10 cellular contexts compared by ENCODE assay signal in genomic region chr15:55744026-55744655, GRCh38. TPM values are rescaled to one million over a fixed set of nuclear protein-coding genes. Genes with fewer than 3 reads are reported as not detected.
DNase-seq lines count a peak whose midpoint lies in the region; ATAC-seq and TF ChIP-seq lines count a peak whose summit lies in the region.
"Had no signal": no experiment of that assay in that cellular context is flagged by ENCODE, and none has a peak within 500 bp of the region (broad histone marks: within the 10 kb centered on the region; RNA-seq: fewer than 3 reads in every experiment).

No MANE protein-coding gene starts in this region.

- WGBS in heart right ventricle, 2 donors: 65 to 68% methylated on average over 16 of the region's 16 CpGs
- 50 to 77% methylated on average over 6 to 13 of the region's 16 CpGs for WGBS in mesodermal cell (ENCODE audit: insufficient coverage in 2 of 2), 2 experiments
- WGBS in adrenal gland, 4 donors: 72 to 86% (median 81%) methylated on average over 16 of the region's 16 CpGs

- CTCF ChIA-PET in activated CD8-positive, alpha-beta T cell treated with anti-CD3 and anti-CD28 coated beads for 36 hours (lab: Charles Lee): interaction anchor here (0.6 to 3.2 kb wide), 3 partner anchors 16 to 68 kb away, joined by 3 to 11 read pairs (median 4); no protein-coding TSS in a partner anchor

- no peak for TF ChIP-seq CTCF in heart right ventricle (IDR thresholded peaks at IDR 0.05)
- no peak for TF ChIP-seq CTCF in upper lobe of right lung (IDR thresholded peaks at IDR 0.05)
- no peak for TF ChIP-seq CTCF in adrenal gland (IDR thresholded peaks at IDR 0.05)
- TF ChIP-seq CTCF in activated CD8-positive, alpha-beta T cell treated with anti-CD3 and anti-CD28 coated beads for 36 hours (IDR thresholded peaks at IDR 0.05): no peak

- DNase-seq in heart right ventricle: no peak
- no peak for DNase-seq in Right ventricle myocardium superior
- DNase-seq in adipocyte (ENCODE audit: low read depth): no peak
- no peak for DNase-seq in upper lobe of right lung
- no peak for DNase-seq in adrenal gland
- no peak for DNase-seq in head of caudate nucleus
- no peak for DNase-seq in activated CD8-positive, alpha-beta T cell treated with anti-CD3 and anti-CD28 coated beads for 36 hours
- DNase-seq: NCI-H1436, transverse colon had no signal

- peaks cover 32% of the 10 kb centered on the region for H3K27me3 Mint-ChIP-seq in activated CD8-positive, alpha-beta T cell treated with anti-CD3 and anti-CD28 coated beads for 36 hours

- POLR2A ChIA-PET in activated CD8-positive, alpha-beta T cell treated with anti-CD3 and anti-CD28 coated beads for 36 hours (lab: Charles Lee): no interaction called here

- ATAC-seq in heart right ventricle (no peak), Right ventricle myocardium superior (ENCODE audit: poor library complexity) (no peak), upper lobe of right lung (no peak)
- no peak for ATAC-seq in activated CD8-positive, alpha-beta T cell treated with anti-CD3 and anti-CD28 coated beads for 36 hours

- no peak for TF ChIP-seq POLR2A in adrenal gland (IDR thresholded peaks at IDR 0.05)

- H3K4me1 ChIP-seq in heart right ventricle: peaks cover 0 to 28% (median 14%) of the 10 kb centered on the region in 9 donors
- H3K4me1 ChIP-seq in adipocyte (ENCODE audit: control insufficient read depth, insufficient read depth, low read length): peaks cover 8% of the 10 kb centered on the region
- H3K4me1 ChIP-seq in mesodermal cell (ENCODE audit: control insufficient read depth, insufficient read depth, low read length, poor library complexity, severe bottlenecking): peaks cover 9% of the 10 kb centered on the region
- H3K4me1 ChIP-seq in upper lobe of right lung: peaks cover 4% of the 10 kb centered on the region
- peaks cover 0 to 7% of the 10 kb centered on the region in 2 donors for H3K4me1 ChIP-seq in adrenal gland (replicated peaks in 1 of 2)

- no peak overlapping the region for H3K9ac ChIP-seq in adipocyte (ENCODE audit: low read length)

- no peak overlapping the region for H3K4me3 Mint-ChIP-seq in activated CD8-positive, alpha-beta T cell treated with anti-CD3 and anti-CD28 coated beads for 36 hours

- intact Hi-C loops in heart right ventricle (cut with DNase I): loop anchor here in 1 of 10 donors (10.0 kb wide), 1 partner anchor 69 kb away; no protein-coding TSS in a partner anchor
- intact Hi-C loops in Right ventricle myocardium superior (cut with DNase I): no loop called here
- intact Hi-C loops in upper lobe of right lung (cut with DNase I): no loop called here
- intact Hi-C loops in adrenal gland (cut with DNase I): no loop called here
- intact Hi-C loops in head of caudate nucleus (cut with DNase I): no loop called here
- intact Hi-C loops in activated CD8-positive, alpha-beta T cell treated with anti-CD3 and anti-CD28 coated beads for 36 hours (cut with micrococcal nuclease): no loop called here

- peak overlapping the region in 6 of 10 donors; percentile 70 to 91 (median 87) for H3K4me3 ChIP-seq in heart right ventricle
- peak overlapping the region; percentile 83 for H3K4me3 ChIP-seq in adipocyte (ENCODE audit: low read length)
- peak overlapping the region; percentile 89 for H3K4me3 ChIP-seq in mesodermal cell (ENCODE audit: extremely low read depth, insufficient read depth, low read length, poor library complexity, severe bottlenecking)
- H3K4me3 ChIP-seq in upper lobe of right lung: peak overlapping the region; percentile 77
- peak overlapping the region in 1 of 4 donors; percentile 62 for H3K4me3 ChIP-seq in adrenal gland

- H3K4me1 Mint-ChIP-seq in activated CD8-positive, alpha-beta T cell treated with anti-CD3 and anti-CD28 coated beads for 36 hours (ENCODE audit: low read depth): no peaks in the 10 kb centered on the region

- no peak overlapping the region for H3K27ac Mint-ChIP-seq in activated CD8-positive, alpha-beta T cell treated with anti-CD3 and anti-CD28 coated beads for 36 hours

- no peaks in the 10 kb centered on the region for H3K9me3 Mint-ChIP-seq in activated CD8-positive, alpha-beta T cell treated with anti-CD3 and anti-CD28 coated beads for 36 hours

- no peaks in the 10 kb centered on the region for H3K9me3 ChIP-seq in heart right ventricle
- no peaks in the 10 kb centered on the region for H3K9me3 ChIP-seq in adipocyte (ENCODE audit: control insufficient read depth, low read length)
- H3K9me3 ChIP-seq in mesodermal cell (ENCODE audit: control insufficient read depth, low read length): no peaks in the 10 kb centered on the region
- H3K9me3 ChIP-seq in upper lobe of right lung: no peaks in the 10 kb centered on the region
- H3K9me3 ChIP-seq in adrenal gland (replicated peaks in 1 of 3): no peaks in the 10 kb centered on the region
- H3K9me3 ChIP-seq: transverse colon had no signal

- H3K36me3 ChIP-seq in heart right ventricle (no peaks in the 10 kb centered on the region), adipocyte (ENCODE audit: control insufficient read depth, insufficient read depth, low read length, severe bottlenecking) (no peaks in the 10 kb centered on the region), mesodermal cell (ENCODE audit: control insufficient read depth, insufficient read depth, low read length) (peaks cover 27% of the 10 kb centered on the region), upper lobe of right lung (no peaks in the 10 kb centered on the region), adrenal gland (replicated peaks in 1 of 2) (no peaks in the 10 kb centered on the region)
- H3K36me3 ChIP-seq: transverse colon had no signal

- H3K36me3 Mint-ChIP-seq in activated CD8-positive, alpha-beta T cell treated with anti-CD3 and anti-CD28 coated beads for 36 hours (ENCODE audit: low read depth): no peaks in the 10 kb centered on the region

- peaks cover 0 to 66% (median 10%) of the 10 kb centered on the region in 7 donors for H3K27me3 ChIP-seq in heart right ventricle
- H3K27me3 ChIP-seq in adipocyte (replicated peaks; ENCODE audit: control insufficient read depth, insufficient read depth, low read length): peaks cover 11% of the 10 kb centered on the region
- no peaks in the 10 kb centered on the region for H3K27me3 ChIP-seq in upper lobe of right lung
- H3K27me3 ChIP-seq in adrenal gland: no peaks in the 10 kb centered on the region

- H3K27ac ChIP-seq in heart right ventricle (no peak overlapping the region), mesodermal cell (ENCODE audit: low read depth, low read length, severe bottlenecking) (peak overlapping the region; percentile 94), upper lobe of right lung (peak overlapping the region; percentile 73), adrenal gland (no peak overlapping the region)

RNA-seq across cellular contexts. Expression of gene PRTG, which starts 1.2 kb away (rescaled TPM):
- total RNA-seq in heart right ventricle (1 to 10 TPM in 5 of 10 donors, under 1 TPM in 5; 0.46 to 1.9 (median 1.1) TPM), Right ventricle myocardium superior (0.67 TPM), upper lobe of right lung (8.6 TPM), adrenal gland (1 to 10 TPM; 2.1 to 3.4 (median 3.0) TPM)
- polyA plus RNA-seq in heart right ventricle (under 1 TPM; 0.29 to 0.66 TPM), adrenal gland (1 to 10 TPM in 2 of 3 donors, under 1 TPM in 1; 0.40 to 1.8 (median 1.4) TPM)
- polyA plus RNA-seq in mesodermal cell (2013, experiment 1 of 2): 196 TPM
- polyA plus RNA-seq in mesodermal cell (2013, experiment 2 of 2): 171 TPM
- not detected for total RNA-seq in activated CD8-positive, alpha-beta T cell treated with anti-CD3 and anti-CD28 coated beads for 36 hours

Comparison
In these comparisons a context has a peak if more than half of its experiments do, and no peak if none do; other contexts are left out.
1. H3K27ac ChIP-seq: peak in mesodermal cell (single experiment) and upper lobe of right lung (single experiment); none in heart right ventricle (0 of 10) and adrenal gland (0 of 5).